Comparison of ENCODE assay signal across 8 cellular contexts in the genomic region with DNA sequence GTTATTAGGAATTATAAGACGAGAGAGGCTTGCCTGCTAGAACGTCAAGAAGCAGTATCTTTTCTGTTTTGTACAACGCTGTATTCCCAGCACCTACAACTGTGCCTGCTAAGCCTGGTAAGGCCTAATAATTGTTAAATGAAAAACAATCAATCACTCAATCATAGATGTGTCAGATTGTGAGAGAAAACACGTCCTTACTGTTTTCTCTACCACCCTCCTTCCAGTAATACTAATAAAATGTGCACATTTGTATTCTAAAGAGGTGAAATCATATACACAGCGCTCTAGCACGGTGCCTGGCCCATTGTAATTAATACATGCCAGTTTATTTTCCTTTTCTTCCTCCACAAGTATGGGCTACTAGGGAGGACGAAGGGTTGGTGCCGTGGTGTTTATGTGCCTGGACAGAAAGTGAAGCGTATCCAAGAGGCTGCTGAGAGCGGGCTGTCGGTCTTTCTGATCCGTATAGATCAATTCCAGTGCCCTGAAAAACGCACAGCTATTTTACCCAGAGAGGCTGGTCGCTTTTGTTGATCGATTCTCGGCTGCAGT. TPM values are rescaled to one million over a fixed set of nuclear protein-coding genes. Genes with fewer than 3 reads are reported as not detected.
DNase-seq lines count a peak whose midpoint lies in the region; ATAC-seq and TF ChIP-seq lines count a peak whose summit lies in the region.

No MANE protein-coding gene starts in this region.

- no peak for ATAC-seq in sciatic nerve
- no peak for ATAC-seq in HG02798 (IDR thresholded peaks at IDR 0.05; ENCODE audit: poor library complexity, unreplicated experiment)
- ATAC-seq in HG03095 (IDR thresholded peaks at IDR 0.05; ENCODE audit: unreplicated experiment): no peak

- H3K9ac ChIP-seq in ES-I3 (ENCODE audit: low read depth, low read length): peak overlapping the region; percentile 97; the same call in 1 of the 2 replicates

- no peak for DNase-seq in Peyer's patch
- DNase-seq in fibroblast of pulmonary artery (ENCODE audit: low read depth): no peak
- peak; percentile 58 for DNase-seq in sciatic nerve (ENCODE audit: low spot score)
- DNase-seq in KG1 (lab: John Stamatoyannopoulos, UW): no peak
- DNase-seq in stimulated activated CD4-positive, alpha-beta T cell treated with anti-CD3 and anti-CD28 coated beads, Interleukin-4, amount 100 ng/mL, for 4 hours: no peak

- H3K4me3 ChIP-seq in Peyer's patch (peak overlapping the region in 3 of 4 donors; percentile 56 to 75 (median 59)), fibroblast of pulmonary artery (replicated peaks; ENCODE audit: low read depth, low read length) (peak overlapping the region; percentile 57)

- TF ChIP-seq CTCF in Peyer's patch (IDR thresholded peaks at IDR 0.05) (no peak), fibroblast of pulmonary artery (IDR thresholded peaks at IDR 0.05; ENCODE audit: low read length, missing control alignments) (no peak)

- H3K27me3 ChIP-seq in Peyer's patch: peaks cover 0 to 6% of the 10 kb centered on the region in 2 donors

- H3K27ac ChIP-seq in Peyer's patch: peak overlapping the region; percentile 50 to 75 (median 70)

- no peaks in the 10 kb centered on the region for H3K9me3 ChIP-seq in ES-I3 (ENCODE audit: control insufficient read depth, insufficient read depth, low read length)
- H3K9me3 ChIP-seq in Peyer's patch: no peaks in the 10 kb centered on the region

- TF ChIP-seq POLR2A in Peyer's patch (IDR thresholded peaks at IDR 0.05): no peak

- H3K36me3 ChIP-seq in ES-I3 (ENCODE audit: insufficient read depth, low read length) (no peaks in the 10 kb centered on the region), Peyer's patch (no peaks in the 10 kb centered on the region)

- intact Hi-C loops in sciatic nerve (cut with DNase I): no loop called here

- H3K4me1 ChIP-seq in ES-I3 (ENCODE audit: insufficient read depth, low read length): peaks cover 8% of the 10 kb centered on the region
- H3K4me1 ChIP-seq in Peyer's patch: peaks cover 0 to 28% (median 2%) of the 10 kb centered on the region in 4 donors

RNA-seq across cellular contexts. Expression of gene AUTS2, which starts 1.5 kb away (rescaled TPM):
- total RNA-seq in Peyer's patch: 10 to 100 TPM; 55.9 to 90.0 (median 72.6) TPM
- 129 TPM for total RNA-seq in sciatic nerve
